2 cellular contexts compared by ENCODE assay signal in genomic region chr4:8817081-8817812, GRCh38.
TF ChIP-seq lines count a peak whose summit lies in the region.

No MANE protein-coding gene starts in this region.

TF ChIP-seq in SK-N-SH, 30 proteins besides CTCF, POLR2A, EP300 and RAD21 (continued from another document):
- TF ChIP-seq, protein P1, sequence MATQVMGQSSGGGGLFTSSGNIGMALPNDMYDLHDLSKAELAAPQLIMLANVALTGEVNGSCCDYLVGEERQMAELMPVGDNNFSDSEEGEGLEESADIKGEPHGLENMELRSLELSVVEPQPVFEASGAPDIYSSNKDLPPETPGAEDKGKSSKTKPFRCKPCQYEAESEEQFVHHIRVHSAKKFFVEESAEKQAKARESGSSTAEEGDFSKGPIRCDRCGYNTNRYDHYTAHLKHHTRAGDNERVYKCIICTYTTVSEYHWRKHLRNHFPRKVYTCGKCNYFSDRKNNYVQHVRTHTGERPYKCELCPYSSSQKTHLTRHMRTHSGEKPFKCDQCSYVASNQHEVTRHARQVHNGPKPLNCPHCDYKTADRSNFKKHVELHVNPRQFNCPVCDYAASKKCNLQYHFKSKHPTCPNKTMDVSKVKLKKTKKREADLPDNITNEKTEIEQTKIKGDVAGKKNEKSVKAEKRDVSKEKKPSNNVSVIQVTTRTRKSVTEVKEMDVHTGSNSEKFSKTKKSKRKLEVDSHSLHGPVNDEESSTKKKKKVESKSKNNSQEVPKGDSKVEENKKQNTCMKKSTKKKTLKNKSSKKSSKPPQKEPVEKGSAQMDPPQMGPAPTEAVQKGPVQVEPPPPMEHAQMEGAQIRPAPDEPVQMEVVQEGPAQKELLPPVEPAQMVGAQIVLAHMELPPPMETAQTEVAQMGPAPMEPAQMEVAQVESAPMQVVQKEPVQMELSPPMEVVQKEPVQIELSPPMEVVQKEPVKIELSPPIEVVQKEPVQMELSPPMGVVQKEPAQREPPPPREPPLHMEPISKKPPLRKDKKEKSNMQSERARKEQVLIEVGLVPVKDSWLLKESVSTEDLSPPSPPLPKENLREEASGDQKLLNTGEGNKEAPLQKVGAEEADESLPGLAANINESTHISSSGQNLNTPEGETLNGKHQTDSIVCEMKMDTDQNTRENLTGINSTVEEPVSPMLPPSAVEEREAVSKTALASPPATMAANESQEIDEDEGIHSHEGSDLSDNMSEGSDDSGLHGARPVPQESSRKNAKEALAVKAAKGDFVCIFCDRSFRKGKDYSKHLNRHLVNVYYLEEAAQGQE (IDR thresholded peaks at IDR 0.05; ENCODE audit: low read depth, low read length), result no peak
- TF ChIP-seq TAF1 (IDR thresholded peaks at IDR 0.05; ENCODE audit: borderline replicate concordance, low read depth, low read length) (no peak), ELF1 (IDR thresholded peaks at IDR 0.05) (no peak)
- TF ChIP-seq, protein P2, sequence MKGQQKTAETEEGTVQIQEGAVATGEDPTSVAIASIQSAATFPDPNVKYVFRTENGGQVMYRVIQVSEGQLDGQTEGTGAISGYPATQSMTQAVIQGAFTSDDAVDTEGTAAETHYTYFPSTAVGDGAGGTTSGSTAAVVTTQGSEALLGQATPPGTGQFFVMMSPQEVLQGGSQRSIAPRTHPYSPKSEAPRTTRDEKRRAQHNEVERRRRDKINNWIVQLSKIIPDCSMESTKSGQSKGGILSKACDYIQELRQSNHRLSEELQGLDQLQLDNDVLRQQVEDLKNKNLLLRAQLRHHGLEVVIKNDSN (IDR thresholded peaks at IDR 0.05; ENCODE audit: borderline replicate concordance, low read depth), result no peak

TF ChIP-seq in SK-N-SH treated with all-trans-retinoic acid at 6 μM for 48 hours, 23 proteins besides CTCF, POLR2A, EP300 and RAD21 (continued from another document):
- no peak for TF ChIP-seq PATZ1 (CRISPR knock-in tag; IDR thresholded peaks at IDR 0.05; ENCODE audit: borderline replicate concordance)
